8 cellular contexts compared by ENCODE assay signal in the genomic region with DNA sequence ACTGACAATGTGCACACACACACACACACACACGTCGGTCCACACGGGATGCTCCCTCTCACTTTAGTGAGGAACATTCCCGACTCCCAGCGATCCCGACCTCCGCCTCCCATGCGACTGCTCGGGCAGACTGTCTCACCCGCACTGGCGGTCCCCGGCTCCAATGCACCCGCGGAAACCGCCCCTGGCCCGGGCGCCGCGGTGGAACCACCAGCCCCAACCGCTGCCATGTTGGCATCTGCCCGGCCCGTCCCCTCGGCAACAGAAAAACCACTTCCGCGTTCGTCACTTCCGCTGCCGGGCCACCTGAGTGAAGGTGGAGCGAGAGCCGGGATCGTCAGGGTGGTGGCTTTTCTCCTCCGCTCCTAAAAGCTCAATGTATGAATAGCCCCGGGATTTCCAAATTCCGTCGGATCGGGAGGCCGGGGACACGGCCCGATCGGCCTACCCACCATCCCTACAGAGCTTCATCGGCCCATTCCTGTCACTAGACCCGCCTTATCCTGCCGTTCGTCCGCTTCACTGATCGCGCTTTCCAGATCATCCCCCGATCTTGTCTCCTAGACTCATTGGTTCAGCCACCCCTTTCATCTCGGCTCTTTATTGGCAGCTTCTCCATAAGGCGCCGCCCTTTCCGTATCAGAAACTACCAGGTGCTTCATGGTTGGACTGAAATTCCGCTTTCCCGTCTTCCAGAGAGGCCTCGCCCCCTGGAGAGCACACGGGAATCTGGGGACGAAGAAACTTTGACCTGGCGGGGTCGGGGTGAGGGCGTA. TPM values are rescaled to one million over a fixed set of nuclear protein-coding genes. Genes with fewer than 3 reads are reported as not detected.
DNase-seq lines count a peak whose midpoint lies in the region; ATAC-seq, FAIRE-seq and TF ChIP-seq lines count a peak whose summit lies in the region.

A gene (minus strand): TSS at position 240 of the 776 bp plus-strand sequence. CDS start 10 bp downstream, at position 230.

- H3K4me3 Mint-ChIP-seq in HFFc6, result peak within 1 kb of the TSS; percentile 96
- peak within 1 kb of the TSS; percentile 91 for H3K4me3 Mint-ChIP-seq in activated naive CD4-positive, alpha-beta T cell treated with anti-CD3 and anti-CD28 coated beads, Interleukin-2, amount 50 U/mL, for 24 hours

- TF ChIP-seq POLR2A in testis (IDR thresholded peaks at IDR 0.05), result no peak

- no peaks in the 10 kb centered on the region for H3K36me3 ChIP-seq in testis (ENCODE audit: low read depth, missing control alignments)

- ATAC-seq in omental fat pad (ENCODE audit: low FRiP score), result peak; percentile 79

- WGBS in testis, 2 donors, result 0% methylated on average over 3 to 43 of the region's 60 CpGs

- DNase-seq in HFFc6 (peak; percentile 66), NCI-H1105 (lab: John Stamatoyannopoulos, UW) (peak; percentile 72), SKM-1 (lab: John Stamatoyannopoulos, UW; ENCODE audit: unreplicated experiment) (peak; percentile 13), glomerular visceral epithelial cell (ENCODE audit: extremely low spot score) (peak; percentile 79), omental fat pad (ENCODE audit: low spot score) (peak; percentile 52), testis (peak; percentile 90)

- peak within 1 kb of the TSS; percentile 96 for H3K27ac Mint-ChIP-seq in HFFc6
- H3K27ac Mint-ChIP-seq in activated naive CD4-positive, alpha-beta T cell treated with anti-CD3 and anti-CD28 coated beads, Interleukin-2, amount 50 U/mL, for 24 hours, result peak within 1 kb of the TSS; percentile 99

- peaks cover 9% of the 10 kb centered on the region for H3K4me1 Mint-ChIP-seq in HFFc6 (ENCODE audit: low read depth)
- peaks cover 44% of the 10 kb centered on the region for H3K4me1 Mint-ChIP-seq in activated naive CD4-positive, alpha-beta T cell treated with anti-CD3 and anti-CD28 coated beads, Interleukin-2, amount 50 U/mL, for 24 hours

- H3K27ac ChIP-seq in testis, result peak within 1 kb of the TSS; percentile 39 to 41

- TF ChIP-seq CTCF in HFFc6 (IDR thresholded peaks at IDR 0.05) (no peak), omental fat pad (IDR thresholded peaks at IDR 0.05) (no peak), testis (IDR thresholded peaks at IDR 0.05) (no peak)

- H3K4me3 ChIP-seq in testis, result peak within 1 kb of the TSS; percentile 57 to 67

- H3K9me3 ChIP-seq in testis, result no peaks in the 10 kb centered on the region

- no peaks in the 10 kb centered on the region for H3K4me1 ChIP-seq in testis

- peaks cover 11% of the 10 kb centered on the region for H3K36me3 Mint-ChIP-seq in HFFc6 (ENCODE audit: low read depth)
- peaks cover 2% of the 10 kb centered on the region for H3K36me3 Mint-ChIP-seq in activated naive CD4-positive, alpha-beta T cell treated with anti-CD3 and anti-CD28 coated beads, Interleukin-2, amount 50 U/mL, for 24 hours

- H3K27me3 ChIP-seq in testis, result no peaks in the 10 kb centered on the region

- peak; percentile 94 for FAIRE-seq in G401.6 (lab: Jason Lieb, UNC)

- no peaks in the 10 kb centered on the region for H3K9me3 Mint-ChIP-seq in HFFc6
- no peaks in the 10 kb centered on the region for H3K9me3 Mint-ChIP-seq in activated naive CD4-positive, alpha-beta T cell treated with anti-CD3 and anti-CD28 coated beads, Interleukin-2, amount 50 U/mL, for 24 hours

- intact Hi-C loops in testis (cut with DNase I; ENCODE audit: low total_unique reads), result no loop called here

- no peaks in the 10 kb centered on the region for H3K27me3 Mint-ChIP-seq in HFFc6 (ENCODE audit: insufficient read depth)
- no peaks in the 10 kb centered on the region for H3K27me3 Mint-ChIP-seq in activated naive CD4-positive, alpha-beta T cell treated with anti-CD3 and anti-CD28 coated beads, Interleukin-2, amount 50 U/mL, for 24 hours

RNA-seq across cellular contexts. Expression of the gene that starts here (rescaled TPM):
- 10 to 100 TPM; 45.0 to 53.7 (median 47.0) TPM for total RNA-seq in HFFc6 (2021; fragmentation: NEBNext Ultra II Directional; extraction: Animal tissue kit (Norgen Biotek cat#: 25700))
- total RNA-seq in omental fat pad (10 to 100 TPM; 10.2 to 22.0 (median 17.2) TPM), testis (10 to 100 TPM; 15.9 to 21.6 TPM)
- polyA plus RNA-seq in testis (ENCODE audit: insufficient read depth, low read depth, low replicate concordance), result 18.6 TPM

Comparison
In these comparisons a context has a peak if more than half of its experiments do, and no peak if none do; other contexts are left out.
1. Peak in every context shown above with its lines: DNase-seq, ATAC-seq, H3K4me3 ChIP-seq and H3K27ac ChIP-seq.
2. DNase-seq: peak in every context shown above with its lines; median percentile 90 in testis; 79 in glomerular visceral epithelial cell; 72 in NCI-H1105; 66 in HFFc6; 52 in omental fat pad; 13 in SKM-1.